In the genomic region with DNA sequence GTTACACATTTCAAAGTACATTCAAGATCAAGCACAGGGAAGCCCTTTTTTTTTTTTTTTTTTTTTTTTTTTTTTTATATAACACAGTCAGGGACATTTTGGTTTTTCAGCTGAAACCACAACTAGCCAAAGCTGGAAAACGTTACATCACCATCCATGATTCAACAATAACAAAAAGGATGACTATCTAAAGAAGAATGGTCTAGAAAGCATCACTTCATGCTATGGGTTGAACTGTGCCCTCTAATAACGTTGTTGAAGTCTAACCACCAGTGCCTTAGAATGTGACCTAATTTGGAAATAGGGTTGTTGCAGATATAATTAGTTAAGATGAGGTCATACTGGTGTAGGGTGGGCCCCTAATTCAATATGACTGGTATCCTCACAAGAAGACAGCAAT, we compare ENCODE assay signal across 12 cellular contexts. TPM values are rescaled to one million over a fixed set of nuclear protein-coding genes. Genes with fewer than 3 reads are reported as not detected.
A peak's percentile ranks its signal among the peaks of the same experiment; 100 is the strongest.
DNase-seq lines count a peak whose midpoint lies in the region; ATAC-seq and TF ChIP-seq lines count a peak whose summit lies in the region.
"Had no signal": no experiment of that assay in that cellular context is flagged by ENCODE, and none has a peak within 500 bp of the region (broad histone marks: within the 10 kb centered on the region; RNA-seq: fewer than 3 reads in every experiment).

No MANE protein-coding gene starts in this region.

- H3K27me3 ChIP-seq in smooth muscle cell (ENCODE audit: low read depth): no peaks in the 10 kb centered on the region
- no peaks in the 10 kb centered on the region for H3K27me3 ChIP-seq in BE2C
- H3K27me3 ChIP-seq: upper lobe of right lung had no signal

- no peak overlapping the region for H3K4me3 Mint-ChIP-seq in activated CD8-positive, alpha-beta T cell treated with anti-CD3 and anti-CD28 coated beads for 36 hours
- H3K4me3 Mint-ChIP-seq in activated CD8-positive, alpha-beta T cell treated with anti-CD3 and anti-CD28 coated beads, Interleukin-2, amount 10 ng/mL, durations not matched to agents 7 days and 5 days: no peak overlapping the region

- H3K4me3 ChIP-seq in epithelial cell of proximal tubule (ENCODE audit: low read depth, low read length) (no peak overlapping the region), smooth muscle cell (no peak overlapping the region), BE2C (ENCODE audit: low read depth, low read length) (no peak overlapping the region)
- H3K4me3 ChIP-seq: upper lobe of right lung had no signal

- DNase-seq in activated CD8-positive, alpha-beta T cell treated with anti-CD3 and anti-CD28 coated beads for 36 hours: peak; percentile 15
- no peak for DNase-seq in activated CD8-positive, alpha-beta T cell treated with anti-CD3 and anti-CD28 coated beads, Interleukin-2, amount 10 ng/mL, durations not matched to agents 7 days and 5 days
- DNase-seq in RWPE1 (ENCODE audit: low spot score): peak; percentile 26
- peak; percentile 96 for DNase-seq in epithelial cell of proximal tubule (ENCODE audit: low read depth)
- no peak for DNase-seq in smooth muscle cell (lab: John Stamatoyannopoulos, UW; ENCODE audit: unreplicated experiment)
- no peak for DNase-seq in NCI-H2171 (lab: John Stamatoyannopoulos, UW)
- DNase-seq in OCI-M1 (lab: John Stamatoyannopoulos, UW): no peak
- DNase-seq in BE2C: no peak
- DNase-seq: AML-193, NCI-H524 treated with DMSO at 0.1 percent for 48 hours, upper lobe of right lung had no signal

- H3K27ac ChIP-seq in RWPE1 (no peak overlapping the region), smooth muscle cell (ENCODE audit: low read depth) (peak overlapping the region; percentile 91)
- H3K27ac ChIP-seq: parathyroid adenoma, upper lobe of right lung had no signal

- no peaks in the 10 kb centered on the region for H3K27me3 Mint-ChIP-seq in activated CD8-positive, alpha-beta T cell treated with anti-CD3 and anti-CD28 coated beads for 36 hours
- H3K27me3 Mint-ChIP-seq in activated CD8-positive, alpha-beta T cell treated with anti-CD3 and anti-CD28 coated beads, Interleukin-2, amount 10 ng/mL, durations not matched to agents 7 days and 5 days (ENCODE audit: low read depth): no peaks in the 10 kb centered on the region

- peaks cover 17% of the 10 kb centered on the region for H3K4me1 Mint-ChIP-seq in activated CD8-positive, alpha-beta T cell treated with anti-CD3 and anti-CD28 coated beads for 36 hours (ENCODE audit: low read depth)
- no peaks in the 10 kb centered on the region for H3K4me1 Mint-ChIP-seq in activated CD8-positive, alpha-beta T cell treated with anti-CD3 and anti-CD28 coated beads, Interleukin-2, amount 10 ng/mL, durations not matched to agents 7 days and 5 days (ENCODE audit: low read depth)

- peaks cover 22% of the 10 kb centered on the region for H3K36me3 Mint-ChIP-seq in activated CD8-positive, alpha-beta T cell treated with anti-CD3 and anti-CD28 coated beads for 36 hours (ENCODE audit: low read depth)
- H3K36me3 Mint-ChIP-seq in activated CD8-positive, alpha-beta T cell treated with anti-CD3 and anti-CD28 coated beads, Interleukin-2, amount 10 ng/mL, durations not matched to agents 7 days and 5 days (ENCODE audit: low read depth): peaks cover 13% of the 10 kb centered on the region

- WGBS in smooth muscle cell (ENCODE audit: low lambda C conversion rate): 28% methylated on average over 2 of the region's 2 CpGs

- H2AFZ ChIP-seq in smooth muscle cell (ENCODE audit: low read depth): no peak overlapping the region
- H2AFZ ChIP-seq: parathyroid adenoma had no signal

- peak overlapping the region; percentile 20 for H3K9ac ChIP-seq in smooth muscle cell (ENCODE audit: low read depth)
- H3K9ac ChIP-seq: parathyroid adenoma had no signal

- peaks cover 4% of the 10 kb centered on the region for H3F3A ChIP-seq in smooth muscle cell (ENCODE audit: low read depth)

- H3K36me3 ChIP-seq in smooth muscle cell (ENCODE audit: low read depth) (peaks cover 5% of the 10 kb centered on the region), BE2C (no peaks in the 10 kb centered on the region; the same call in none of the 2 replicates)
- H3K36me3 ChIP-seq: upper lobe of right lung had no signal

- CTCF ChIA-PET in activated CD8-positive, alpha-beta T cell treated with anti-CD3 and anti-CD28 coated beads for 36 hours (lab: Charles Lee): no interaction called here
- CTCF ChIA-PET in activated CD8-positive, alpha-beta T cell treated with anti-CD3 and anti-CD28 coated beads, Interleukin-2, amount 10 ng/mL, durations not matched to agents 7 days and 5 days (lab: Charles Lee): interaction anchor here (1.3 kb wide), 1 partner anchor 466 kb away, joined by 4 read pairs; a partner anchor contains a TSS
- CTCF ChIA-PET in RWPE1 (lab: Yijun Ruan, JAX): interaction anchor here (0.7 kb wide), 1 partner anchor 29 kb away, joined by 3 read pairs; no protein-coding TSS in a partner anchor

- peak overlapping the region; percentile 61 for H3K4me2 ChIP-seq in smooth muscle cell

- peaks cover 8% of the 10 kb centered on the region for H3K9me3 Mint-ChIP-seq in activated CD8-positive, alpha-beta T cell treated with anti-CD3 and anti-CD28 coated beads for 36 hours
- H3K9me3 Mint-ChIP-seq in activated CD8-positive, alpha-beta T cell treated with anti-CD3 and anti-CD28 coated beads, Interleukin-2, amount 10 ng/mL, durations not matched to agents 7 days and 5 days (ENCODE audit: insufficient read depth): peaks cover 5% of the 10 kb centered on the region

- no peaks in the 10 kb centered on the region for H4K20me1 ChIP-seq in smooth muscle cell (ENCODE audit: low read depth)

- no peaks in the 10 kb centered on the region for H3K9me3 ChIP-seq in smooth muscle cell (replicated peaks; ENCODE audit: low read depth)
- no peaks in the 10 kb centered on the region for H3K9me3 ChIP-seq in BE2C
- H3K9me3 ChIP-seq: upper lobe of right lung had no signal

- H3K27ac Mint-ChIP-seq in activated CD8-positive, alpha-beta T cell treated with anti-CD3 and anti-CD28 coated beads for 36 hours: peak overlapping the region; percentile 46
- no peak overlapping the region for H3K27ac Mint-ChIP-seq in activated CD8-positive, alpha-beta T cell treated with anti-CD3 and anti-CD28 coated beads, Interleukin-2, amount 10 ng/mL, durations not matched to agents 7 days and 5 days

- peaks cover 10% of the 10 kb centered on the region for H3K79me2 ChIP-seq in smooth muscle cell (ENCODE audit: low read depth)
- H3K79me2 ChIP-seq: parathyroid adenoma had no signal

- ATAC-seq in activated CD8-positive, alpha-beta T cell treated with anti-CD3 and anti-CD28 coated beads for 36 hours: peak; percentile 94
- no peak for ATAC-seq in activated CD8-positive, alpha-beta T cell treated with anti-CD3 and anti-CD28 coated beads, Interleukin-2, amount 10 ng/mL, durations not matched to agents 7 days and 5 days
- ATAC-seq: upper lobe of right lung had no signal

- H3K4me1 ChIP-seq in smooth muscle cell (ENCODE audit: low read depth) (no peaks in the 10 kb centered on the region), BE2C (no peaks in the 10 kb centered on the region)
- H3K4me1 ChIP-seq: parathyroid adenoma, upper lobe of right lung had no signal

- intact Hi-C loops in activated CD8-positive, alpha-beta T cell treated with anti-CD3 and anti-CD28 coated beads for 36 hours (cut with micrococcal nuclease): no loop called here

- no peak for TF ChIP-seq CTCF in activated CD8-positive, alpha-beta T cell treated with anti-CD3 and anti-CD28 coated beads for 36 hours (IDR thresholded peaks at IDR 0.05)
- no peak for TF ChIP-seq CTCF in RWPE1 (conservative IDR thresholded peaks at IDR 0.05; ENCODE audit: low read depth)
- no peak for TF ChIP-seq CTCF in epithelial cell of proximal tubule (conservative IDR thresholded peaks at IDR 0.05; ENCODE audit: low read depth, low read length)
- TF ChIP-seq CTCF in smooth muscle cell (IDR thresholded peaks at IDR 0.05; ENCODE audit: borderline replicate concordance, insufficient read depth, poor library complexity, severe bottlenecking): no peak
- TF ChIP-seq CTCF in BE2C (IDR thresholded peaks at IDR 0.05; ENCODE audit: low read depth, low read length): no peak

- POLR2A ChIA-PET in activated CD8-positive, alpha-beta T cell treated with anti-CD3 and anti-CD28 coated beads for 36 hours (lab: Charles Lee): no interaction called here
- POLR2A ChIA-PET in activated CD8-positive, alpha-beta T cell treated with anti-CD3 and anti-CD28 coated beads, Interleukin-2, amount 10 ng/mL, durations not matched to agents 7 days and 5 days (lab: Charles Lee): no interaction called here
- POLR2A ChIA-PET in RWPE1 (lab: Yijun Ruan, JAX; ENCODE audit: low non-redundant PET): no interaction called here

RNA-seq across cellular contexts. Expression of a gene that starts 46.6 kb away (rescaled TPM):
- 10 to 100 TPM; 36.5 to 39.7 TPM for total RNA-seq in activated CD8-positive, alpha-beta T cell treated with anti-CD3 and anti-CD28 coated beads for 36 hours
- 10 to 100 TPM; 27.9 to 29.5 TPM for total RNA-seq in activated CD8-positive, alpha-beta T cell treated with anti-CD3 and anti-CD28 coated beads, Interleukin-2, amount 10 ng/mL, durations not matched to agents 7 days and 5 days
- total RNA-seq in epithelial cell of proximal tubule (32.6 and 34.9 TPM in 2 replicates), smooth muscle cell (35.9 and 40.0 TPM in 2 replicates)
- polyA plus RNA-seq in smooth muscle cell: 27.2 and 36.7 TPM in 2 replicates
- polyA plus RNA-seq in BE2C (2012; ENCODE audit: insufficient read depth, insufficient read length, low read depth): 36.6 TPM

Comparison
In these comparisons a context has a peak if more than half of its experiments do, and no peak if none do; other contexts are left out.
1. DNase-seq: peak in activated CD8-positive, alpha-beta T cell treated with anti-CD3 and anti-CD28 coated beads for 36 hours (single experiment), RWPE1 (single experiment) and epithelial cell of proximal tubule (single experiment); none in activated CD8-positive, alpha-beta T cell treated with anti-CD3 and anti-CD28 coated beads, Interleukin-2, amount 10 ng/mL, durations not matched to agents 7 days and 5 days (single experiment), smooth muscle cell (single experiment), NCI-H2171 (single experiment), OCI-M1 (single experiment) and BE2C (single experiment).